ENCODE assay signal across 17 cellular contexts in genomic region chr1:224816062-224816461, GRCh38.
"Had no signal": no experiment of that assay in that cellular context is flagged by ENCODE, and none has a peak within 500 bp of the region (broad histone marks: within the 10 kb centered on the region; RNA-seq: fewer than 3 reads in every experiment).

No MANE protein-coding gene starts in this region.

- H3K27ac Mint-ChIP-seq: activated CD4-positive, alpha-beta memory T cell treated with anti-CD3 and anti-CD28 coated beads, Interleukin-2, amount 10 ng/mL, durations not matched to agents 7 days and 5 days; activated CD4-positive, alpha-beta T cell treated with anti-CD3 and anti-CD28 coated beads for 36 hours; activated naive CD8-positive, alpha-beta T cell; activated T-cell treated with anti-CD3 and anti-CD28 coated beads, Interleukin-2, amount 50 U/mL, for 72 hours had no signal

- H3K4me1 Mint-ChIP-seq: activated CD4-positive, alpha-beta memory T cell treated with anti-CD3 and anti-CD28 coated beads, Interleukin-2, amount 10 ng/mL, durations not matched to agents 7 days and 5 days; activated CD4-positive, alpha-beta T cell treated with anti-CD3 and anti-CD28 coated beads for 36 hours; neural crest cell had no signal

- DNase-seq: activated CD4-positive, alpha-beta memory T cell treated with anti-CD3 and anti-CD28 coated beads, Interleukin-2, amount 10 ng/mL, durations not matched to agents 7 days and 5 days; activated CD4-positive, alpha-beta T cell treated with anti-CD3 and anti-CD28 coated beads for 36 hours; activated gamma-delta T cell treated with Interleukin-2 at 50 U/mL for 16 hours; activated T-cell treated with anti-CD3 and anti-CD28 coated beads, Interleukin-2, amount 50 U/mL, for 72 hours; amniotic stem cell; body of pancreas; caudate nucleus; erythroblast; right cardiac atrium; stimulated activated CD4-positive, alpha-beta T cell treated with anti-CD3 and anti-CD28 coated beads, Interleukin-15, amount 100 ng/mL, for 24 hours; stimulated activated CD4-positive, alpha-beta T cell treated with anti-CD3 and anti-CD28 coated beads, Interleukin-4, amount 100 ng/mL, for 24 hours; stimulated activated naive CD4-positive, alpha-beta T cell; uterus had no signal

- H3K4me3 Mint-ChIP-seq: activated CD4-positive, alpha-beta memory T cell treated with anti-CD3 and anti-CD28 coated beads, Interleukin-2, amount 10 ng/mL, durations not matched to agents 7 days and 5 days; activated CD4-positive, alpha-beta T cell treated with anti-CD3 and anti-CD28 coated beads for 36 hours; activated naive CD8-positive, alpha-beta T cell; activated T-cell treated with anti-CD3 and anti-CD28 coated beads, Interleukin-2, amount 50 U/mL, for 72 hours; neural crest cell had no signal

- ATAC-seq: activated CD4-positive, alpha-beta T cell treated with anti-CD3 and anti-CD28 coated beads for 36 hours; activated T-cell treated with anti-CD3 and anti-CD28 coated beads, Interleukin-2, amount 50 U/mL, for 72 hours; body of pancreas; gastroesophageal sphincter; left lobe of liver; right cardiac atrium had no signal
